Comparison of ENCODE assay signal across 8 cellular contexts in the genomic region with DNA sequence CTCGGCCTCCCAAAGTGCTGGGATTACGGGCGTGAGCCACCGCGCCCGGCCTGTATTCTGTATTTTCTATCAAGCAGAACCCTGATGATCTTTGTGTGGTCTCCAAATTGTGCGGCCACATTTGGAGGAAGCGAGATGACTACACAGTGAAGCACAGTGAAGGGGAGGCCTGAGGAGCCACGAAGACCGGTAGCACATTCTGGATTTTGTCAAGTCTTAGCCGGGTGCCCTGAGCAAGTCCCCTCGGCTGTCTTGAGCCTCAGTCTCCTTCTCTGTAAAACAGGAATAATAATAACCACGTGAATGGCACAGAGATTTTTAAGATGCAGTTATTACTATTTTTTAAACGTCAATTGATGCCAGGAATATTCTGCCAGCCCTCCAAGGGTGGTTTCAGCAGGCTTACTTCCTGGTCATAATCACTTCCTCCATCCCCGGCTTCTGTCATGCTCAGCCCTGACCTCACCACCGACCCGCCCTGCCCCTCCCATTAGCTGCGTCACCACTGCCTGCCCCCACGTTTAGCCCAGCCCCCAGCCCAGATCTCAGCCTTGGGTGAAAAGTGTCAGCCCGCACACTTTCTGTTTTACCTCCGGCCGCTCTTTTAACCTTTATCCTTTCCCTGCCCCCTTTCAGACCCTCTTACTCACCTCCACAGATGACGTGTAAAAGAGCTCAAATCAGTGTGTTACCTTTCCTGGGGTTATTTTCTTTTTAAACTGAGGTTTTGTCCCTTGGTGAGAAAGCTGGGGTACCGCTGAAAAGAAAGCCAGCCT.
A peak's percentile ranks its signal among the peaks of the same experiment; 100 is the strongest.
DNase-seq lines count a peak whose midpoint lies in the region; TF ChIP-seq lines count a peak whose summit lies in the region.

No MANE protein-coding gene starts in this region.

- H3K4me3 ChIP-seq in HEK293 (ENCODE audit: low read depth, low read length), result no peak overlapping the region
- peak overlapping the region; percentile 10 for H3K4me3 ChIP-seq in mucosa of stomach (ENCODE audit: low read length)

- TF ChIP-seq CTCF in GM10248 (IDR thresholded peaks at IDR 0.05; ENCODE audit: control extremely low read depth, extremely low read depth, low read depth, missing control alignments) (no peak), HEK293 (tag by site-specific recombination; IDR thresholded peaks at IDR 0.05) (no peak)

- H3K9ac ChIP-seq in mucosa of stomach (ENCODE audit: low read length), result peak overlapping the region; percentile 81

- H3K4me1 ChIP-seq in HEK293 (ENCODE audit: control insufficient read depth, insufficient read depth, low read length) (no peaks in the 10 kb centered on the region), mucosa of stomach (ENCODE audit: control insufficient read depth, insufficient read depth, low read length) (peaks cover 24% of the 10 kb centered on the region)

- H3K36me3 ChIP-seq in HEK293 (ENCODE audit: control insufficient read depth in 2 of 2, insufficient read depth in 1 of 2, low read length in 2 of 2) (no peaks in the 10 kb centered on the region), mucosa of stomach (ENCODE audit: control insufficient read depth, insufficient read depth, low read length) (no peaks in the 10 kb centered on the region)

- H3K27ac ChIP-seq in HEK293 (ENCODE audit: extremely low read depth, low read depth, low read length) (no peak overlapping the region), epithelial cell of prostate (peak overlapping the region; percentile 78)

- DNase-seq in GM10248 (ENCODE audit: extremely low spot score) (peak; percentile 96), MV-4-11 (lab: John Stamatoyannopoulos, UW) (peak; percentile 80), epithelial cell of prostate (ENCODE audit: low read depth, low spot score) (peak; percentile 75), NCI-H2227 (lab: John Stamatoyannopoulos, UW; ENCODE audit: unreplicated experiment) (no peak)
- DNase-seq in activated CD8-positive, alpha-beta memory T cell treated with anti-CD3 and anti-CD28 coated beads, Interleukin-2, amount 50 U/mL, for 1 hour (ENCODE audit: extremely low read depth), result peak; percentile 71
- DNase-seq in stimulated activated CD8-positive, alpha-beta memory T cell treated with anti-CD3 and anti-CD28 coated beads, Interleukin-7, amount 100 ng/mL, for 24 hours (ENCODE audit: low read depth), result peak; percentile 88

- no peaks in the 10 kb centered on the region for H3K27me3 ChIP-seq in mucosa of stomach (ENCODE audit: control insufficient read depth, insufficient read depth, low read length)

- POLR2A ChIA-PET in GM10248 (lab: Yijun Ruan, JAX), result interaction anchor here (0.6 to 1.3 kb wide), 5 partner anchors 27 to 225 kb away, joined by 5 to 9 read pairs (median 8); a partner anchor contains a TSS
- POLR2A ChIA-PET in HEK293 (lab: Yijun Ruan, JAX), result interaction anchor here (0.6 kb wide), 5 partner anchors 10 to 650 kb away, joined by 3 to 6 read pairs (median 3); no protein-coding TSS in a partner anchor

- CTCF ChIA-PET in GM10248 (lab: Yijun Ruan, JAX) (interaction anchor here (1.1 to 2.0 kb wide), 5 partner anchors 15 to 36 kb away, joined by 3 to 8 read pairs (median 7); a partner anchor contains a TSS), HEK293 (lab: Yijun Ruan, JAX) (no interaction called here)

- H3K9me3 ChIP-seq in HEK293 (ENCODE audit: control insufficient read depth, insufficient read depth, low read depth, low read length) (no peaks in the 10 kb centered on the region), mucosa of stomach (ENCODE audit: control insufficient read depth, low read length) (no peaks in the 10 kb centered on the region)

TF ChIP-seq in HEK293, 187 proteins besides CTCF, POLR2A, EP300 and RAD21:
- TF ChIP-seq HOXC10 (CRISPR knock-in tag; IDR thresholded peaks at IDR 0.05), result no peak
- TF ChIP-seq, protein P1, sequence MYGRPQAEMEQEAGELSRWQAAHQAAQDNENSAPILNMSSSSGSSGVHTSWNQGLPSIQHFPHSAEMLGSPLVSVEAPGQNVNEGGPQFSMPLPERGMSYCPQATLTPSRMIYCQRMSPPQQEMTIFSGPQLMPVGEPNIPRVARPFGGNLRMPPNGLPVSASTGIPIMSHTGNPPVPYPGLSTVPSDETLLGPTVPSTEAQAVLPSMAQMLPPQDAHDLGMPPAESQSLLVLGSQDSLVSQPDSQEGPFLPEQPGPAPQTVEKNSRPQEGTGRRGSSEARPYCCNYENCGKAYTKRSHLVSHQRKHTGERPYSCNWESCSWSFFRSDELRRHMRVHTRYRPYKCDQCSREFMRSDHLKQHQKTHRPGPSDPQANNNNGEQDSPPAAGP (tag by site-specific recombination; IDR thresholded peaks at IDR 0.05), result 0 out of 2 replicates have a peak, but pooled peaks have one; percentile 47
- no peak for TF ChIP-seq ZNF112 (tag by site-specific recombination; IDR thresholded peaks at IDR 0.05)
